1 cellular context compared by ENCODE assay signal in genomic region chr1:151418048-151418447, GRCh38.
TF ChIP-seq lines count a peak whose summit lies in the region.

No MANE protein-coding gene starts in this region.

TF ChIP-seq in K562, 482 proteins besides CTCF, POLR2A, EP300 and RAD21 (continued from another document):
- TF ChIP-seq ZNF449 (CRISPR knock-in tag; IDR thresholded peaks at IDR 0.05) (no peak), SMARCA4 (IDR thresholded peaks at IDR 0.05) (no peak), ZNF668 (CRISPR knock-in tag; IDR thresholded peaks at IDR 0.05) (no peak), GATAD2A (IDR thresholded peaks at IDR 0.05) (no peak), DEAF1 (CRISPR knock-in tag; IDR thresholded peaks at IDR 0.05) (no peak)
